In genomic region chr2:230929381-230930148, GRCh38 we compare ENCODE assay signal across 1 cellular context.
TF ChIP-seq lines count a peak whose summit lies in the region.

No MANE protein-coding gene starts in this region.

TF ChIP-seq in H1, 55 proteins besides CTCF, POLR2A, EP300 and RAD21:
- TF ChIP-seq GABPA (IDR thresholded peaks at IDR 0.05; ENCODE audit: borderline replicate concordance, insufficient read depth, low read length) (no peak), ZNF274 (IDR thresholded peaks at IDR 0.05; ENCODE audit: borderline replicate concordance, extremely low read depth, low read length) (no peak), USF2 (IDR thresholded peaks at IDR 0.05; ENCODE audit: low read length) (no peak), CHD1 (IDR thresholded peaks at IDR 0.05; ENCODE audit: low read depth, low read length) (no peak), SIRT6 (IDR thresholded peaks at IDR 0.05; ENCODE audit: low read length) (no peak), KDM4A (IDR thresholded peaks at IDR 0.05; ENCODE audit: low read depth, low read length, severe bottlenecking) (no peak), SP4 (IDR thresholded peaks at IDR 0.05; ENCODE audit: low read length) (no peak), E2F6 (IDR thresholded peaks at IDR 0.05) (no peak), ASH2L (IDR thresholded peaks at IDR 0.05; ENCODE audit: low read length) (no peak), CBX8 (IDR thresholded peaks at IDR 0.05; ENCODE audit: borderline replicate concordance, low read depth, low read length) (no peak), FOSL1 (IDR thresholded peaks at IDR 0.05; ENCODE audit: insufficient read depth, low read depth, low read length) (no peak), NANOG (IDR thresholded peaks at IDR 0.05; ENCODE audit: insufficient read depth, low read depth, low read length, poor library complexity, severe bottlenecking) (no peak), KDM5A (IDR thresholded peaks at IDR 0.05; ENCODE audit: low read length) (no peak), ATF3 (IDR thresholded peaks at IDR 0.05; ENCODE audit: insufficient read depth, low read depth, low read length) (no peak), NRF1 (IDR thresholded peaks at IDR 0.05; ENCODE audit: low read depth, low read length) (no peak), CTBP2 (IDR thresholded peaks at IDR 0.05; ENCODE audit: borderline replicate concordance, insufficient read depth, insufficient read length, low read length) (no peak)
